ENCODE assay signal across 12 cellular contexts in genomic region chr17:2723505-2723996, GRCh38. TPM values are rescaled to one million over a fixed set of nuclear protein-coding genes. Genes with fewer than 3 reads are reported as not detected.
DNase-seq lines count a peak whose midpoint lies in the region; ATAC-seq and TF ChIP-seq lines count a peak whose summit lies in the region.
"Had no signal": no experiment of that assay in that cellular context is flagged by ENCODE, and none has a peak within 500 bp of the region (broad histone marks: within the 10 kb centered on the region; RNA-seq: fewer than 3 reads in every experiment).

No MANE protein-coding gene starts in this region.

- intact Hi-C loops in sigmoid colon (cut with DNase I), result no loop called here

- H3K36me3 ChIP-seq in NT2/D1 (ENCODE audit: insufficient read depth, insufficient read length, low read length) (no peaks in the 10 kb centered on the region), iPS DF 6.9 (ENCODE audit: control insufficient read depth, insufficient read depth, low read length) (no peaks in the 10 kb centered on the region; the same call in 1 of the 2 replicates), sigmoid colon (no peaks in the 10 kb centered on the region)

- H3K9ac ChIP-seq in NT2/D1 (ENCODE audit: insufficient read length, low read depth), result peak overlapping the region; percentile 80

- in situ Hi-C loops in KBM-7 (cut with MboI; ENCODE audit: low pct_unique_long_range_greater_than_20kb, low sequenced_read_pairs), result no loop called here

- no peak for TF ChIP-seq EP300 in sigmoid colon (IDR thresholded peaks at IDR 0.05)

- H3K27ac ChIP-seq in iPS DF 6.9 (ENCODE audit: low read length) (no peak overlapping the region), sigmoid colon (peak overlapping the region in 3 of 4 donors; percentile 4 to 60 (median 31))

- peak; percentile 13 for DNase-seq in EL
- no peak for DNase-seq in NT2/D1 (ENCODE audit: low read depth, low spot score)
- no peak for DNase-seq in iPS DF 6.9 (ENCODE audit: low read depth, low spot score)
- DNase-seq in sigmoid colon, result no peak
- DNase-seq in KBM-7, result no peak
- DNase-seq in NCI-H2196 treated with DMSO at 0.1 percent for 48 hours (lab: John Stamatoyannopoulos, UW; ENCODE audit: unreplicated experiment), result no peak
- DNase-seq: activated T-cell treated with anti-CD3 and anti-CD28 coated beads, Interleukin-2, amount 50 U/mL, for 72 hours; DMS79; dorsolateral prefrontal cortex; immature natural killer cell; NK-92 treated with Interleukin-12 subunit alpha and Interleukin-12 subunit beta, amount 100 ng/mL, for 24 hours had no signal

- no peak for TF ChIP-seq CTCF in sigmoid colon (IDR thresholded peaks at IDR 0.05)

- no peak for TF ChIP-seq POLR2A in sigmoid colon (IDR thresholded peaks at IDR 0.05)

- peaks cover 10% of the 10 kb centered on the region for H3K4me1 ChIP-seq in NT2/D1 (ENCODE audit: insufficient read depth, insufficient read length)
- H3K4me1 ChIP-seq in iPS DF 6.9 (ENCODE audit: control insufficient read depth, insufficient read depth, low read length), result peaks cover 6% of the 10 kb centered on the region
- H3K4me1 ChIP-seq in sigmoid colon, result peaks cover 0 to 18% (median 13%) of the 10 kb centered on the region in 4 donors

- H3K27me3 ChIP-seq in NT2/D1 (ENCODE audit: insufficient read depth, insufficient read length) (no peaks in the 10 kb centered on the region), iPS DF 6.9 (ENCODE audit: control insufficient read depth, insufficient read depth, low read length) (no peaks in the 10 kb centered on the region), sigmoid colon (peaks cover 10 to 64% (median 46%) of the 10 kb centered on the region in 3 donors)

- H3K4me3 ChIP-seq in NT2/D1 (ENCODE audit: insufficient read length, low read depth) (peak overlapping the region; percentile 59), iPS DF 6.9 (ENCODE audit: low read length) (peak overlapping the region; percentile 46; the same call in 1 of the 2 replicates), sigmoid colon (peak overlapping the region in 3 of 4 donors; percentile 21 to 41 (median 27))

- ATAC-seq in HG03460 (IDR thresholded peaks at IDR 0.05; ENCODE audit: unreplicated experiment), result no peak

- WGBS in iPS DF 6.9 (ENCODE audit: insufficient coverage, insufficient read length), result no CpG with 5 or more reads among the region's 18 CpGs
- WGBS in sigmoid colon, 2 donors, result 7 to 39% methylated on average over 18 of the region's 18 CpGs

- H3K9me3 ChIP-seq in NT2/D1 (ENCODE audit: insufficient read depth, low read length) (no peaks in the 10 kb centered on the region), iPS DF 6.9 (ENCODE audit: control insufficient read depth, insufficient read depth, low read length) (no peaks in the 10 kb centered on the region), sigmoid colon (no peaks in the 10 kb centered on the region)

RNA-seq across cellular contexts. Expression of gene CLUH, which starts 12.0 kb away (rescaled TPM):
- total RNA-seq in sigmoid colon, result 10 to 100 TPM; 26.3 to 70.9 (median 39.3) TPM
- polyA plus RNA-seq in sigmoid colon, result 100 to 1,000 TPM in 1 of 3 donors, 10 to 100 TPM in 2; 20.4 to 119 (median 27.0) TPM

RNA-seq across cellular contexts. Expression of gene CCDC92B, which starts 25.9 kb away (rescaled TPM):
- total RNA-seq in sigmoid colon, result under 1 TPM in 1 of 4 donors, not detected in 3; 0.14 TPM
- under 1 TPM; under 0.01 to 0.77 (median 0.23) TPM for polyA plus RNA-seq in sigmoid colon
- polyA plus RNA-seq: immature natural killer cell had no signal
